11 cellular contexts compared by ENCODE assay signal in the genomic region with DNA sequence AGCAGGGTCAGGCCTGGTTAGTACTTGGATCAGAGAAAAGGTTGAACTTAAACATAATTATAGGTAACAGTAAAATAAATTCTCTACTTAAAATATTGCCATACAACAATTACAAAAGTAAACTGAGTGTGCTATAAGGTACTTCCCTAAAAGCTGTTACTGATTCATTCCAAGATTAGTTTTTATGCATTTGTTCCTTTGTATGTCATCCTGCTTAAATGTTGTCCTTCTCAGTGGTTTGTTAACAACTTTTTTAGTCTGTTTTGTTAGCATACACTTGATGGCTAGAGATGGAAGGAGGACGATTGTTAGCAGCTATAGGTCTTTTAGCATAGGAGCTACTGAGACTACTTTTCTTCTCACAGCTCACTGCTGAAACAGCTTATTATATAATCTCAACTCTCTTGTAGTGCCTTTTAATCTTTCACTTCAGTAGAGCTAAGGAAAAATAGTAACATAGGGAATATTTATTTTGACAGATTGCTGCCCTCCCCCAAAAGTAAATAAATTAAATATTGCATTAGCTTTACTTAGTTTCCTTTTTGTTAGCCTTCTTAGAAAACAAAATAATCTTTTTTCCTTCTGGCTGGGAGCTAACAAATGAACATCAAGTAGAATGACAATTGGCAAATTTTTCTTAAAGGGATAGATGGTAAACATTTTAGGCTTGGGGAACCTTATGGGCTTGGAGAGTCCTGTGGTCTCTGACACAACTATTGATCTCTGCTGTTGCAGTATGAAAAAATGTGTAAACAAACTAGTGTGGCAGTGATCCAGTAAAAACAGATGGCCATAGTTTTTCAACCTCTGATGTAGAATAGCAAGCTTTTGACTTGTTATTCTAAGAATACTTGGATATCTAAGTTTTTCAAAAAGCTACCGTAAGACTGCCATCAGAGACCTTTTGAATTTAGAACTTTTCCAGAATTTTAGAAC. TPM values are rescaled to one million over a fixed set of nuclear protein-coding genes. Genes with fewer than 3 reads are reported as not detected.
DNase-seq lines count a peak whose midpoint lies in the region; ATAC-seq and TF ChIP-seq lines count a peak whose summit lies in the region.
"Had no signal": no experiment of that assay in that cellular context is flagged by ENCODE, and none has a peak within 500 bp of the region (broad histone marks: within the 10 kb centered on the region; RNA-seq: fewer than 3 reads in every experiment).

No MANE protein-coding gene starts in this region.

- TF ChIP-seq CTCF in HEK293 (tag by site-specific recombination; IDR thresholded peaks at IDR 0.05) (no peak), astrocyte of the spinal cord (IDR thresholded peaks at IDR 0.05; ENCODE audit: low read depth, low read length) (no peak), CD14-positive monocyte (IDR thresholded peaks at IDR 0.05) (no peak), smooth muscle cell (IDR thresholded peaks at IDR 0.05; ENCODE audit: borderline replicate concordance, insufficient read depth, poor library complexity, severe bottlenecking) (no peak)

- ATAC-seq in left lobe of liver (peak; percentile 85), GM21526 (IDR thresholded peaks at IDR 0.05; ENCODE audit: low FRiP score, unreplicated experiment) (no peak), HG02852 (IDR thresholded peaks at IDR 0.05; ENCODE audit: unreplicated experiment) (no peak)

- H3K9me3 ChIP-seq in HEK293 (ENCODE audit: control insufficient read depth, insufficient read depth, low read depth, low read length) (no peaks in the 10 kb centered on the region), smooth muscle cell (replicated peaks; ENCODE audit: low read depth) (no peaks in the 10 kb centered on the region)

- no peak overlapping the region for H3K4me2 ChIP-seq in smooth muscle cell

- no peaks in the 10 kb centered on the region for H3K9me3 Mint-ChIP-seq in CD14-positive monocyte

- no peaks in the 10 kb centered on the region for H3F3A ChIP-seq in smooth muscle cell (ENCODE audit: low read depth)

- H3K4me3 ChIP-seq in ACC112 (ENCODE audit: low read depth, low read length) (no peak overlapping the region), HEK293 (ENCODE audit: low read depth, low read length) (no peak overlapping the region), astrocyte of the spinal cord (ENCODE audit: low read depth, low read length) (no peak overlapping the region), smooth muscle cell (no peak overlapping the region)
- H3K4me3 ChIP-seq: cardiac muscle cell had no signal

- no peak overlapping the region for H3K27ac Mint-ChIP-seq in CD14-positive monocyte

- CTCF ChIA-PET in HEK293 (lab: Yijun Ruan, JAX) = no interaction called here

- H3K36me3 ChIP-seq in ACC112 (ENCODE audit: insufficient read depth, low read length) (peaks cover 6% of the 10 kb centered on the region), HEK293 (ENCODE audit: control insufficient read depth in 2 of 2, insufficient read depth in 1 of 2, low read length in 2 of 2) (peaks cover 18 to 28% of the 10 kb centered on the region in 2 experiments; a peak in 2 of 3 replicates), smooth muscle cell (ENCODE audit: low read depth) (peaks cover 12% of the 10 kb centered on the region)

- H2AFZ ChIP-seq in ACC112 (ENCODE audit: low read length, unreplicated experiment) = no peak overlapping the region
- no peak overlapping the region for H2AFZ ChIP-seq in smooth muscle cell (ENCODE audit: low read depth)

- peak; percentile 21 for DNase-seq in astrocyte of the spinal cord (ENCODE audit: low read depth, low spot score)
- DNase-seq in left lobe of liver (ENCODE audit: low spot score) = no peak
- no peak for DNase-seq in CD14-positive monocyte (ENCODE audit: low spot score)
- DNase-seq in smooth muscle cell (lab: John Stamatoyannopoulos, UW; ENCODE audit: unreplicated experiment) = no peak
- DNase-seq: glutamatergic neuron, NCI-H1105 treated with DMSO at 0.1 percent for 48 hours had no signal

- H3K27ac ChIP-seq in ACC112 (ENCODE audit: low read depth, low read length) (peak overlapping the region; percentile 4; the same call in 1 of the 2 replicates), HEK293 (ENCODE audit: extremely low read depth, low read depth, low read length) (no peak overlapping the region), smooth muscle cell (ENCODE audit: low read depth) (no peak overlapping the region)
- H3K27ac ChIP-seq: cardiac muscle cell had no signal

- 84% methylated on average over 2 of the region's 2 CpGs for WGBS in smooth muscle cell (ENCODE audit: low lambda C conversion rate)

- H4K20me1 ChIP-seq in smooth muscle cell (ENCODE audit: low read depth) = no peaks in the 10 kb centered on the region

- H3K4me1 Mint-ChIP-seq in CD14-positive monocyte = no peaks in the 10 kb centered on the region

- H3K4me3 Mint-ChIP-seq in CD14-positive monocyte = no peak overlapping the region

- H3K4me1 ChIP-seq in ACC112 (ENCODE audit: control insufficient read depth, insufficient read depth, low read length, unreplicated experiment) (peaks cover 13% of the 10 kb centered on the region), HEK293 (ENCODE audit: control insufficient read depth, insufficient read depth, low read length) (0 out of 2 replicates have a peak, but pooled peaks cover 4% of the 10 kb centered on the region), smooth muscle cell (ENCODE audit: low read depth) (no peaks in the 10 kb centered on the region)

- H3K27me3 ChIP-seq in ACC112 (ENCODE audit: insufficient read depth, low read length) (no peaks in the 10 kb centered on the region), smooth muscle cell (ENCODE audit: low read depth) (no peaks in the 10 kb centered on the region)
- H3K27me3 ChIP-seq: cardiac muscle cell had no signal

- no peak overlapping the region for H3K9ac ChIP-seq in smooth muscle cell (ENCODE audit: low read depth)

- intact Hi-C loops in CD14-positive monocyte (cut with micrococcal nuclease) = no loop called here

- in situ Hi-C loops in astrocyte of the spinal cord (cut with HindIII; ENCODE audit: low sequenced_read_pairs) = no loop called here

- H3K79me2 ChIP-seq in ACC112 (ENCODE audit: control insufficient read depth, insufficient read depth, low read length, unreplicated experiment) (no peaks in the 10 kb centered on the region), smooth muscle cell (ENCODE audit: low read depth) (no peaks in the 10 kb centered on the region)

- peaks cover 70 to 92% of the 10 kb centered on the region in 2 donors for H3K36me3 Mint-ChIP-seq in CD14-positive monocyte

- POLR2A ChIA-PET in HEK293 (lab: Yijun Ruan, JAX) = interaction anchor here (2.3 kb wide), 1 partner anchor 40 kb away, joined by 6 read pairs; a partner anchor contains a TSS

- no peaks in the 10 kb centered on the region for H3K27me3 Mint-ChIP-seq in CD14-positive monocyte (ENCODE audit: low read depth in 3 of 3)

TF ChIP-seq in HEK293, 187 proteins besides CTCF, POLR2A, EP300 and RAD21:
- TF ChIP-seq, protein P1, sequence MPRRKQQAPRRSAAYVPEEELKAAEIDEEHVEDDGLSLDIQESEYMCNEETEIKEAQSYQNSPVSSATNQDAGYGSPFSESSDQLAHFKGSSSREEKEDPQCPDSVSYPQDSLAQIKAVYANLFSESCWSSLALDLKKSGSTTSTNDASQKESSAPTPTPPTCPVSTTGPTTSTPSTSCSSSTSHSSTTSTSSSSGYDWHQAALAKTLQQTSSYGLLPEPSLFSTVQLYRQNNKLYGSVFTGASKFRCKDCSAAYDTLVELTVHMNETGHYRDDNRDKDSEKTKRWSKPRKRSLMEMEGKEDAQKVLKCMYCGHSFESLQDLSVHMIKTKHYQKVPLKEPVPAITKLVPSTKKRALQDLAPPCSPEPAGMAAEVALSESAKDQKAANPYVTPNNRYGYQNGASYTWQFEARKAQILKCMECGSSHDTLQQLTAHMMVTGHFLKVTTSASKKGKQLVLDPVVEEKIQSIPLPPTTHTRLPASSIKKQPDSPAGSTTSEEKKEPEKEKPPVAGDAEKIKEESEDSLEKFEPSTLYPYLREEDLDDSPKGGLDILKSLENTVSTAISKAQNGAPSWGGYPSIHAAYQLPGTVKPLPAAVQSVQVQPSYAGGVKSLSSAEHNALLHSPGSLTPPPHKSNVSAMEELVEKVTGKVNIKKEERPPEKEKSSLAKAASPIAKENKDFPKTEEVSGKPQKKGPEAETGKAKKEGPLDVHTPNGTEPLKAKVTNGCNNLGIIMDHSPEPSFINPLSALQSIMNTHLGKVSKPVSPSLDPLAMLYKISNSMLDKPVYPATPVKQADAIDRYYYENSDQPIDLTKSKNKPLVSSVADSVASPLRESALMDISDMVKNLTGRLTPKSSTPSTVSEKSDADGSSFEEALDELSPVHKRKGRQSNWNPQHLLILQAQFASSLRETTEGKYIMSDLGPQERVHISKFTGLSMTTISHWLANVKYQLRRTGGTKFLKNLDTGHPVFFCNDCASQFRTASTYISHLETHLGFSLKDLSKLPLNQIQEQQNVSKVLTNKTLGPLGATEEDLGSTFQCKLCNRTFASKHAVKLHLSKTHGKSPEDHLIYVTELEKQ (tag by site-specific recombination; IDR thresholded peaks at IDR 0.05; ENCODE audit: borderline replicate concordance) = no peak
- TF ChIP-seq FEZF1 (tag by site-specific recombination; IDR thresholded peaks at IDR 0.05) = 0 out of 2 replicates have a peak, but pooled peaks have one; percentile 8
- TF ChIP-seq, protein P2, sequence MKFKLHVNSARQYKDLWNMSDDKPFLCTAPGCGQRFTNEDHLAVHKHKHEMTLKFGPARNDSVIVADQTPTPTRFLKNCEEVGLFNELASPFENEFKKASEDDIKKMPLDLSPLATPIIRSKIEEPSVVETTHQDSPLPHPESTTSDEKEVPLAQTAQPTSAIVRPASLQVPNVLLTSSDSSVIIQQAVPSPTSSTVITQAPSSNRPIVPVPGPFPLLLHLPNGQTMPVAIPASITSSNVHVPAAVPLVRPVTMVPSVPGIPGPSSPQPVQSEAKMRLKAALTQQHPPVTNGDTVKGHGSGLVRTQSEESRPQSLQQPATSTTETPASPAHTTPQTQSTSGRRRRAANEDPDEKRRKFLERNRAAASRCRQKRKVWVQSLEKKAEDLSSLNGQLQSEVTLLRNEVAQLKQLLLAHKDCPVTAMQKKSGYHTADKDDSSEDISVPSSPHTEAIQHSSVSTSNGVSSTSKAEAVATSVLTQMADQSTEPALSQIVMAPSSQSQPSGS (tag by site-specific recombination; IDR thresholded peaks at IDR 0.05; ENCODE audit: low read depth) = no peak
- TF ChIP-seq ZNF473 (tag by site-specific recombination; IDR thresholded peaks at IDR 0.05) = no peak
- TF ChIP-seq KLF9 (tag by site-specific recombination; IDR thresholded peaks at IDR 0.05; ENCODE audit: low read depth) = no peak
- no peak for TF ChIP-seq YY2 (tag by site-specific recombination; IDR thresholded peaks at IDR 0.05)
- no peak for TF ChIP-seq KLF8 (tag by site-specific recombination; IDR thresholded peaks at IDR 0.05)

RNA-seq across cellular contexts. Expression of a gene that starts 39.5 kb away (rescaled TPM):
- 27.4 TPM for total RNA-seq in left lobe of liver
- polyA plus RNA-seq in CD14-positive monocyte = 10 to 100 TPM; 32.1 to 62.4 TPM
- 50.4 and 69.9 TPM in 2 replicates for total RNA-seq in smooth muscle cell
- polyA plus RNA-seq in smooth muscle cell = 38.3 and 46.0 TPM in 2 replicates
